In genomic region chr16:77611386-77611785, GRCh38 we compare ENCODE assay signal across 29 cellular contexts.
"Had no signal": no experiment of that assay in that cellular context is flagged by ENCODE, and none has a peak within 500 bp of the region (broad histone marks: within the 10 kb centered on the region; RNA-seq: fewer than 3 reads in every experiment).

No MANE protein-coding gene starts in this region.

- H3K9me3 Mint-ChIP-seq: activated CD4-positive, alpha-beta memory T cell treated with anti-CD3 and anti-CD28 coated beads, Interleukin-2, amount 10 ng/mL, durations not matched to agents 7 days and 5 days; activated CD4-positive, alpha-beta T cell treated with anti-CD3 and anti-CD28 coated beads, Interleukin-2, amount 10 ng/mL, durations not matched to agents 24 days and 14 days; central memory CD8-positive, alpha-beta T cell; dendritic cell treated with granulocyte-macrophage colony-stimulating factor and Interleukin-4, amounts not matched to agents 40 ng/mL and 50 ng/mL, for 4 days; endodermal cell had no signal

- H3K27me3 ChIP-seq: body of pancreas, esophagus squamous epithelium, gastrocnemius medialis, heart left ventricle had no signal

- H3K36me3 Mint-ChIP-seq: activated naive CD8-positive, alpha-beta T cell had no signal

- ATAC-seq: activated CD4-positive, alpha-beta T cell treated with anti-CD3 and anti-CD28 coated beads for 36 hours; body of pancreas; gastrocnemius medialis; heart left ventricle had no signal

- H3K9me3 ChIP-seq: body of pancreas, esophagus squamous epithelium, gastrocnemius medialis had no signal

- H3K4me3 Mint-ChIP-seq: activated CD4-positive, alpha-beta memory T cell treated with anti-CD3 and anti-CD28 coated beads, Interleukin-2, amount 10 ng/mL, durations not matched to agents 7 days and 5 days; activated CD4-positive, alpha-beta T cell treated with anti-CD3 and anti-CD28 coated beads for 36 hours; activated CD4-positive, alpha-beta T cell treated with anti-CD3 and anti-CD28 coated beads, Interleukin-2, amount 10 ng/mL, durations not matched to agents 24 days and 14 days; activated naive CD8-positive, alpha-beta T cell; central memory CD8-positive, alpha-beta T cell; dendritic cell treated with granulocyte-macrophage colony-stimulating factor and Interleukin-4, amounts not matched to agents 40 ng/mL and 50 ng/mL, for 4 days; endodermal cell had no signal

- H3K4me1 Mint-ChIP-seq: activated CD4-positive, alpha-beta memory T cell treated with anti-CD3 and anti-CD28 coated beads, Interleukin-2, amount 10 ng/mL, durations not matched to agents 7 days and 5 days; activated CD4-positive, alpha-beta T cell treated with anti-CD3 and anti-CD28 coated beads for 36 hours; activated CD4-positive, alpha-beta T cell treated with anti-CD3 and anti-CD28 coated beads, Interleukin-2, amount 10 ng/mL, durations not matched to agents 24 days and 14 days; central memory CD8-positive, alpha-beta T cell; endodermal cell had no signal

- H3K4me3 ChIP-seq: body of pancreas, coronary artery, dorsolateral prefrontal cortex, esophagus squamous epithelium, gastrocnemius medialis, heart left ventricle had no signal

- H3K27ac ChIP-seq: body of pancreas, coronary artery, dorsolateral prefrontal cortex, esophagus squamous epithelium, gastrocnemius medialis, heart left ventricle had no signal

- H3K36me3 ChIP-seq: esophagus squamous epithelium, gastrocnemius medialis, heart left ventricle had no signal

- H3K4me1 ChIP-seq: body of pancreas, esophagus squamous epithelium, gastrocnemius medialis, heart left ventricle had no signal

- H3K27ac Mint-ChIP-seq: activated CD4-positive, alpha-beta memory T cell treated with anti-CD3 and anti-CD28 coated beads, Interleukin-2, amount 10 ng/mL, durations not matched to agents 7 days and 5 days; activated CD4-positive, alpha-beta T cell treated with anti-CD3 and anti-CD28 coated beads for 36 hours; activated CD4-positive, alpha-beta T cell treated with anti-CD3 and anti-CD28 coated beads, Interleukin-2, amount 10 ng/mL, durations not matched to agents 24 days and 14 days; activated naive CD8-positive, alpha-beta T cell; dendritic cell treated with granulocyte-macrophage colony-stimulating factor and Interleukin-4, amounts not matched to agents 40 ng/mL and 50 ng/mL, for 4 days; endodermal cell had no signal

- DNase-seq: activated CD4-positive, alpha-beta memory T cell treated with anti-CD3 and anti-CD28 coated beads, Interleukin-2, amount 10 ng/mL, durations not matched to agents 7 days and 5 days; activated CD4-positive, alpha-beta T cell treated with anti-CD3 and anti-CD28 coated beads for 36 hours; activated CD4-positive, alpha-beta T cell treated with anti-CD3 and anti-CD28 coated beads, Interleukin-2, amount 10 ng/mL, durations not matched to agents 24 days and 14 days; activated CD4-positive, CD25-positive, alpha-beta regulatory T cell; activated CD4-positive, CD25-positive, alpha-beta regulatory T cell treated with anti-CD3 and anti-CD28 coated beads, Interleukin-2, amount 50 U/mL, for 72 hours; activated CD8-positive, alpha-beta memory T cell treated with anti-CD3 and anti-CD28 coated beads for 24 hours; activated effector memory CD4-positive, alpha-beta T cell treated with Interleukin-2 at 50 U/mL for 16 hours; activated gamma-delta T cell treated with Interleukin-2 at 50 U/mL for 16 hours; activated naive CD4-positive, alpha-beta T cell treated with anti-CD3 and anti-CD28 coated beads, Interleukin-2, amount 50 U/mL, for 16 hours; activated naive CD4-positive, alpha-beta T cell treated with Interleukin-2 at 50 U/mL for 16 hours; activated T-cell treated with anti-CD3 and anti-CD28 coated beads, Interleukin-2, amount 50 U/mL, for 1 hour; activated T-cell treated with anti-CD3 and anti-CD28 coated beads, Interleukin-2, amount 50 U/mL, for 48 hours; amygdala; aorta; body of pancreas; dorsolateral prefrontal cortex; effector memory CD4-positive, alpha-beta T cell; endodermal cell; erythroblast; esophagus squamous epithelium; foreskin fibroblast; gastrocnemius medialis; glutamatergic neuron; heart left ventricle; T-helper 2 cell had no signal
